ENCODE assay signal across 8 cellular contexts in the genomic region with DNA sequence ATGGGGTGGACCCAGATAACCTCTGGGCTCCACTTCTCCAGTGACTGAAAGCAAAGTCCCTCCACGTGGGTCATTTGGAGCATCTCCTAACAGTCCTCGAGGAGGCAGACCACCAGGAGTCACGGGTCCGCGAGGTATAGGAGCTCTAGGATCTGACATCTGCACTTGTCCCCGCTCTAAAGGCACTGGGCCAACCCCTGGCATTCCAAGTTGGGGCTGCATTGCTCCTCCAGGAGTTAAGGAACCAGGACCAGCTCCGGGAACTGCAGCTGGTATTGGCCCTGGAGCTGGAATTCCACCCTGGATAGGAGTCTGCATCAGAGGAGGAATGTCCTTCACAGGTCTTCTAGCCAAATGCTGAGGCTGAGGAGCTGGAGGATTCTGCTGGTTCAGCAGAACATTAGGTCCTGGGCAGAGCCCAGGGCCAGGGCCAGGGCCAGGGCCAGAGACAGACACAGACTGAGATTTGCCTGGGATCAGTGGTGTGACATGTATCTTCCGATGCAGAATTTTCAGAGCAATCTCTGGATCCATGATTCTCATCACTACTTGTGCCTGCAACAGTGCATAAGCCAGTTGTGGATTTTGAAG. TPM values are rescaled to one million over a fixed set of nuclear protein-coding genes. Genes with fewer than 3 reads are reported as not detected.
DNase-seq lines count a peak whose midpoint lies in the region; ATAC-seq and TF ChIP-seq lines count a peak whose summit lies in the region.

No MANE protein-coding gene starts in this region.

- no peaks in the 10 kb centered on the region for H3K27me3 Mint-ChIP-seq in naive B cell

- H3K36me3 ChIP-seq in duodenal mucosa (ENCODE audit: control insufficient read depth in 1 of 2, insufficient read depth in 2 of 2, low read length in 2 of 2) = no peaks in the 10 kb centered on the region

- peak overlapping the region; percentile 98 to 100 (median 99) for H3K27ac Mint-ChIP-seq in naive B cell

- peak overlapping the region; percentile 94 to 100 (median 99) for H3K4me3 Mint-ChIP-seq in naive B cell

- CTCF ChIA-PET in AG04450 (lab: Charles Lee) = interaction anchor here (1.0 kb wide), 2 partner anchors 16 to 262 kb away, joined by 3 read pairs; no protein-coding TSS in a partner anchor

- peak overlapping the region; percentile 96 for H3K27ac ChIP-seq in AG04450 (ENCODE audit: low read depth, low read length)
- no peak overlapping the region for H3K27ac ChIP-seq in duodenal mucosa (ENCODE audit: low read depth, low read length)

- in situ Hi-C loops in G401 (cut with HindIII; ENCODE audit: low sequenced_read_pairs) = no loop called here

- H3K4me1 ChIP-seq in duodenal mucosa (ENCODE audit: control insufficient read depth in 1 of 2, insufficient read depth in 2 of 2, low read length in 2 of 2) = peaks cover 19 to 21% of the 10 kb centered on the region in 2 donors

- H3K4me3 ChIP-seq in AG04450 (ENCODE audit: low read depth, low read length) (peak overlapping the region; percentile 87), LNCaP clone FGC (ENCODE audit: low read depth, low read length) (peak overlapping the region; percentile 81), duodenal mucosa (ENCODE audit: low read depth in 1 of 2, low read length in 2 of 2) (peak overlapping the region; percentile 98 to 99)

- ATAC-seq in naive B cell (ENCODE audit: low read depth in 2 of 2) (no peak), GM19351 (IDR thresholded peaks at IDR 0.05; ENCODE audit: unreplicated experiment) (no peak), GM21515 (IDR thresholded peaks at IDR 0.05; ENCODE audit: unreplicated experiment) (no peak), GM18498 (IDR thresholded peaks at IDR 0.05; ENCODE audit: unreplicated experiment) (no peak)

- DNase-seq in AG04450 (ENCODE audit: low read depth, low spot score) = no peak
- no peak for DNase-seq in LNCaP clone FGC (ENCODE audit: low read depth)
- DNase-seq in naive B cell = no peak
- DNase-seq in G401 (ENCODE audit: low spot score) = no peak

- H3K9me3 Mint-ChIP-seq in naive B cell = peaks cover 0 to 2% (median 0%) of the 10 kb centered on the region in 7 donors

- H3K27me3 ChIP-seq in AG04450 (ENCODE audit: control insufficient read depth, insufficient read depth, low read length) (no peaks in the 10 kb centered on the region), duodenal mucosa (ENCODE audit: control insufficient read depth in 1 of 2, insufficient read depth in 2 of 2, low read length in 2 of 2) (no peaks in the 10 kb centered on the region)

- H3K36me3 Mint-ChIP-seq in naive B cell = peaks cover 7 to 15% of the 10 kb centered on the region in 2 donors

- H3K9me3 ChIP-seq in AG04450 (ENCODE audit: control insufficient read depth, insufficient read depth, low read length) (no peaks in the 10 kb centered on the region), duodenal mucosa (ENCODE audit: control insufficient read depth in 1 of 2, low read length in 2 of 2) (no peaks in the 10 kb centered on the region)

- TF ChIP-seq CTCF in AG04450 (IDR thresholded peaks at IDR 0.05; ENCODE audit: low read depth, low read length) (no peak), LNCaP clone FGC (IDR thresholded peaks at IDR 0.05; ENCODE audit: control insufficient read depth, extremely low read depth, insufficient read depth) (no peak)

- peaks cover 28 to 49% (median 39%) of the 10 kb centered on the region in 3 donors for H3K4me1 Mint-ChIP-seq in naive B cell

- H3K9ac ChIP-seq in duodenal mucosa (ENCODE audit: low read depth in 1 of 2, low read length in 2 of 2) = peak overlapping the region; percentile 82 to 89

- POLR2A ChIA-PET in AG04450 (lab: Yijun Ruan, JAX) = no interaction called here

RNA-seq across cellular contexts. Expression of a gene that starts 0.8 kb away (rescaled TPM):
- polyA plus RNA-seq in AG04450 (2011; rRNA removed) (7.0 and 8.0 TPM in 2 replicates), naive B cell (ENCODE audit: low read depth in 6 of 6) (10 to 100 TPM; 13.5 to 21.4 (median 17.7) TPM)
- 7.9 and 8.1 TPM in 2 replicates for polyA minus RNA-seq in AG04450 (2011; rRNA and poly(A)+ RNA removed)
- 21.4 and 21.6 TPM in 2 replicates for total RNA-seq in G401 (2014; rRNA removed; shearing (Covaris generic))
